ENCODE assay signal across 30 cellular contexts in the genomic region with DNA sequence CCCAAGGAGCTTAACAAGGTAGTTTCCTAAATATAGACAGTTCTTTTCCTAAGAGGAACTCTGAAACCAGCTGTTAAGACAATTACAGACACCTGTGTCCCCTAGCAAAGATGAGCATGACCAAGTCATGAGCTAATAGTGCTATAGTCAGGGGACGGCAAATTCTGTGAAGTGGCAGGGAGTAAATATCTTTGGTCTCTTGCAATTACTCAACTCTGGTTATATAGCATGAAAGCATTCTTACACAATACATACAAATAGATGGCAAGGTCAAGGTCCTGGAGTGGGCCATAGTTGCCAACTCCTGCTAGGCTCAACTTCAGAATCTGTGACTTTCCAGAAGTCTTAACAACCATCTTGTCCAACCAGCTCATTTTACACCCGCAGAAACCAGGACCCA.
"Had no signal": no experiment of that assay in that cellular context is flagged by ENCODE, and none has a peak within 500 bp of the region (broad histone marks: within the 10 kb centered on the region; RNA-seq: fewer than 3 reads in every experiment).

No MANE protein-coding gene starts in this region.

- H3K4me3 ChIP-seq: ascending aorta, Peyer's patch, SJCRH30 had no signal

- H3K36me3 Mint-ChIP-seq: activated naive CD4-positive, alpha-beta T cell treated with anti-CD3 and anti-CD28 coated beads, Interleukin-2, amount 50 U/mL, for 72 hours; brain had no signal

- ATAC-seq: activated CD8-positive, alpha-beta T cell treated with anti-CD3 and anti-CD28 coated beads for 36 hours; activated naive CD4-positive, alpha-beta T cell treated with anti-CD3 and anti-CD28 coated beads, Interleukin-2, amount 50 U/mL, for 72 hours; activated naive CD8-positive, alpha-beta T cell treated with anti-CD3 and anti-CD28 coated beads, Interleukin-2, amount 50 U/mL, for 24 hours; activated T-cell treated with anti-CD3 and anti-CD28 coated beads, Interleukin-2, amount 50 U/mL, for 72 hours had no signal

- H3K27ac ChIP-seq: ascending aorta, KMS-11, Peyer's patch, RWPE1, SJCRH30, WERI-Rb-1 had no signal

- DNase-seq: activated CD4-positive, alpha-beta T cell treated with anti-CD3 and anti-CD28 coated beads for 4 hours; activated CD8-positive, alpha-beta memory T cell treated with anti-CD3 and anti-CD28 coated beads, Interleukin-2, amount 50 U/mL, for 4 hours; activated CD8-positive, alpha-beta T cell treated with anti-CD3 and anti-CD28 coated beads for 36 hours; activated gamma-delta T cell treated with Interleukin-2 at 50 U/mL for 16 hours; activated naive CD8-positive, alpha-beta T cell treated with anti-CD3 and anti-CD28 coated beads, Interleukin-2, amount 50 U/mL, for 24 hours; activated T-cell treated with anti-CD3 and anti-CD28 coated beads, Interleukin-2, amount 50 U/mL, for 72 hours; amniotic stem cell; cortex of kidney; NCI-H1048; NCI-H146; NCI-H187 treated with DMSO at 0.1 percent for 48 hours; NCI-H2081 treated with DMSO at 0.1 percent for 48 hours; NCI-H2171; NCI-H2227 treated with DMSO at 0.1 percent for 48 hours; NCI-H446 treated with DMSO at 0.1 percent for 48 hours; NCI-H524 treated with DMSO at 0.1 percent for 48 hours; NCI-H774; Peyer's patch; Right ventricle myocardium superior; SJCRH30; SK-N-SH; T-helper 1 cell; WERI-Rb-1 had no signal

- H3K27me3 ChIP-seq: ascending aorta, Peyer's patch had no signal

- H3K36me3 ChIP-seq: ascending aorta, Peyer's patch, SJCRH30, WERI-Rb-1 had no signal

- H3K4me3 Mint-ChIP-seq: activated CD8-positive, alpha-beta T cell treated with anti-CD3 and anti-CD28 coated beads for 36 hours; activated naive CD8-positive, alpha-beta T cell treated with anti-CD3 and anti-CD28 coated beads, Interleukin-2, amount 50 U/mL, for 24 hours; activated T-cell treated with anti-CD3 and anti-CD28 coated beads, Interleukin-2, amount 50 U/mL, for 72 hours; brain; central memory CD8-positive, alpha-beta T cell had no signal

- H3K9me3 Mint-ChIP-seq: activated CD8-positive, alpha-beta T cell treated with anti-CD3 and anti-CD28 coated beads for 36 hours; activated naive CD4-positive, alpha-beta T cell treated with anti-CD3 and anti-CD28 coated beads, Interleukin-2, amount 50 U/mL, for 72 hours; activated naive CD8-positive, alpha-beta T cell treated with anti-CD3 and anti-CD28 coated beads, Interleukin-2, amount 50 U/mL, for 24 hours; activated T-cell treated with anti-CD3 and anti-CD28 coated beads, Interleukin-2, amount 50 U/mL, for 72 hours; activated T-helper 2 cell treated with anti-CD3 and anti-CD28 coated beads, Interferon-gamma antibody, Interleukin-2, Interleukin-4, amounts not matched to agents 10 μg/mL and 5 μg/mL and 100 μg/mL, durations not matched to agents 14 hours and 24 hours and 36 hours; central memory CD8-positive, alpha-beta T cell had no signal

- H3K27me3 Mint-ChIP-seq: activated CD8-positive, alpha-beta T cell treated with anti-CD3 and anti-CD28 coated beads for 36 hours; activated naive CD8-positive, alpha-beta T cell treated with anti-CD3 and anti-CD28 coated beads, Interleukin-2, amount 50 U/mL, for 24 hours; brain had no signal

- H3K4me2 ChIP-seq: KMS-11, SK-N-SH had no signal

- H3K4me1 ChIP-seq: ascending aorta, Peyer's patch, SJCRH30 had no signal

- H3K27ac Mint-ChIP-seq: activated CD8-positive, alpha-beta T cell treated with anti-CD3 and anti-CD28 coated beads for 36 hours; activated naive CD4-positive, alpha-beta T cell treated with anti-CD3 and anti-CD28 coated beads, Interleukin-2, amount 50 U/mL, for 72 hours; activated naive CD8-positive, alpha-beta T cell treated with anti-CD3 and anti-CD28 coated beads, Interleukin-2, amount 50 U/mL, for 24 hours; activated T-cell treated with anti-CD3 and anti-CD28 coated beads, Interleukin-2, amount 50 U/mL, for 72 hours; activated T-helper 2 cell treated with anti-CD3 and anti-CD28 coated beads, Interferon-gamma antibody, Interleukin-2, Interleukin-4, amounts not matched to agents 10 μg/mL and 5 μg/mL and 100 μg/mL, durations not matched to agents 14 hours and 24 hours and 36 hours; brain had no signal

- H3K4me1 Mint-ChIP-seq: central memory CD8-positive, alpha-beta T cell had no signal

- H3K9me3 ChIP-seq: ascending aorta, Peyer's patch, SJCRH30, SK-N-SH had no signal

- H3K9ac ChIP-seq: KMS-11, SK-N-SH had no signal
